ENCODE assay signal across 10 cellular contexts in genomic region chr19:11243798-11244169, GRCh38. TPM values are rescaled to one million over a fixed set of nuclear protein-coding genes. Genes with fewer than 3 reads are reported as not detected.
DNase-seq lines count a peak whose midpoint lies in the region; ATAC-seq and TF ChIP-seq lines count a peak whose summit lies in the region.
"Had no signal": no experiment of that assay in that cellular context is flagged by ENCODE, and none has a peak within 500 bp of the region (broad histone marks: within the 10 kb centered on the region; RNA-seq: fewer than 3 reads in every experiment).

No MANE protein-coding gene starts in this region.

- in situ Hi-C loops in gastrocnemius medialis (cut with MboI; ENCODE audit: low sequenced_read_pairs in 4 of 4) = no loop called here

- peaks cover 16% of the 10 kb centered on the region for H3K27me3 Mint-ChIP-seq in activated CD8-positive, alpha-beta T cell treated with anti-CD3 and anti-CD28 coated beads for 36 hours

- H3K4me1 Mint-ChIP-seq in activated CD8-positive, alpha-beta T cell treated with anti-CD3 and anti-CD28 coated beads for 36 hours (ENCODE audit: low read depth) = peaks cover 5% of the 10 kb centered on the region

- H2AFZ ChIP-seq in HCT116 (ENCODE audit: low read depth, low read length, poor library complexity, severe bottlenecking) (no peak overlapping the region), SU-DHL-6 (ENCODE audit: low read depth, low read length, severe bottlenecking) (no peak overlapping the region)

- TF ChIP-seq POLR2A in HCT116 (IDR thresholded peaks at IDR 0.05; ENCODE audit: borderline replicate concordance, extremely low read depth, insufficient read depth, insufficient read length) (no peak), gastrocnemius medialis (IDR thresholded peaks at IDR 0.05) (no peak)

- H3K4me2 ChIP-seq in HCT116 (ENCODE audit: low read length) (peak overlapping the region; percentile 60), SU-DHL-6 (ENCODE audit: low read depth, low read length, poor library complexity, severe bottlenecking) (peak overlapping the region; percentile 59)

- no peaks in the 10 kb centered on the region for H3K9me2 ChIP-seq in HCT116 (ENCODE audit: insufficient read depth)
- H3K9me2 ChIP-seq in SU-DHL-6 (replicated peaks; ENCODE audit: insufficient read depth, low read length) = no peaks in the 10 kb centered on the region

- H3K9ac ChIP-seq in HCT116 (ENCODE audit: low read length) = no peak overlapping the region
- no peak overlapping the region for H3K9ac ChIP-seq in SU-DHL-6 (ENCODE audit: low read length)
- no peak overlapping the region for H3K9ac ChIP-seq in iPS-20b (ENCODE audit: low read depth, low read length)

- H3K4me3 Mint-ChIP-seq in activated CD8-positive, alpha-beta T cell treated with anti-CD3 and anti-CD28 coated beads for 36 hours = no peak overlapping the region
- H3K4me3 Mint-ChIP-seq: T-helper 17 cell had no signal

- H4K20me1 ChIP-seq in HCT116 (ENCODE audit: insufficient read depth) = no peaks in the 10 kb centered on the region
- H4K20me1 ChIP-seq in SU-DHL-6 (ENCODE audit: low read depth, low read length) = no peaks in the 10 kb centered on the region

- H3K27ac ChIP-seq in HCT116 (ENCODE audit: low read depth, low read length) (no peak overlapping the region), SU-DHL-6 (ENCODE audit: low read depth, low read length) (no peak overlapping the region), iPS-20b (ENCODE audit: low read length) (no peak overlapping the region), gastrocnemius medialis (peak overlapping the region; percentile 10 to 77 (median 68))

- H3K36me3 Mint-ChIP-seq in activated CD8-positive, alpha-beta T cell treated with anti-CD3 and anti-CD28 coated beads for 36 hours (ENCODE audit: low read depth) = peaks cover under 1% of the 10 kb centered on the region

- no TSS peak for BruUV-seq in HCT116 (replicated peaks; lab: Mats Ljungman, UMichigan)

- RAD21 ChIA-PET in HCT116 (lab: Charles Lee; ENCODE audit: low non-redundant PET in 1 of 2, low total read pairs in 2 of 2, uncharacterized antibody in 2 of 2, unreplicated experiment in 2 of 2) = no interaction called here

- DNase-seq in HCT116 (ENCODE audit: low read depth, low spot score) (no peak), gastrocnemius medialis (no peak), foreskin melanocyte (no peak), AG08396 (ENCODE audit: low spot score) (no peak)
- no peak for DNase-seq in activated CD8-positive, alpha-beta T cell treated with anti-CD3 and anti-CD28 coated beads for 36 hours

- CTCF ChIA-PET in HCT116 (lab: Charles Lee) = interaction anchor here (0.6 to 1.1 kb wide), 6 partner anchors 9 to 239 kb away, joined by 3 to 5 read pairs (median 4); no protein-coding TSS in a partner anchor
- CTCF ChIA-PET in activated CD8-positive, alpha-beta T cell treated with anti-CD3 and anti-CD28 coated beads for 36 hours (lab: Charles Lee) = interaction anchor here (0.7 to 2.3 kb wide), 8 partner anchors 12 to 238 kb away, joined by 3 to 6 read pairs (median 4); partner anchors contain the start of gene SWSAP1

- H3K27ac Mint-ChIP-seq in activated CD8-positive, alpha-beta T cell treated with anti-CD3 and anti-CD28 coated beads for 36 hours = no peak overlapping the region
- H3K27ac Mint-ChIP-seq: T-helper 17 cell had no signal

- H3F3A ChIP-seq in SU-DHL-6 (ENCODE audit: insufficient read depth) = no peaks in the 10 kb centered on the region

- POLR2A ChIA-PET in HCT116 (lab: Charles Lee) = interaction anchor here (0.6 kb wide), 1 partner anchor 16 kb away, joined by 5 read pairs; no protein-coding TSS in a partner anchor
- POLR2A ChIA-PET in activated CD8-positive, alpha-beta T cell treated with anti-CD3 and anti-CD28 coated beads for 36 hours (lab: Charles Lee) = interaction anchor here (1.6 kb wide), 1 partner anchor 96 kb away, joined by 4 read pairs; no protein-coding TSS in a partner anchor

- TF ChIP-seq CTCF in HCT116 (IDR thresholded peaks at IDR 0.05 in 2 of 3, conservative IDR thresholded peaks at IDR 0.05 in 1 of 3; ENCODE audit: borderline replicate concordance in 1 of 3, insufficient read depth in 1 of 3, low read depth in 2 of 3, low read length in 2 of 3) (no peak), SU-DHL-6 (IDR thresholded peaks at IDR 0.05; ENCODE audit: insufficient read depth, low read length, poor library complexity, severe bottlenecking) (no peak), gastrocnemius medialis (IDR thresholded peaks at IDR 0.05 in 4 of 5, conservative IDR thresholded peaks at IDR 0.05 in 1 of 5) (no peak)
- TF ChIP-seq CTCF in activated CD8-positive, alpha-beta T cell treated with anti-CD3 and anti-CD28 coated beads for 36 hours (IDR thresholded peaks at IDR 0.05) = no peak

- H3K9me3 ChIP-seq in HCT116 (ENCODE audit: control insufficient read depth in 1 of 2, insufficient read depth in 1 of 2, low read depth in 1 of 2, low read length in 2 of 2) (no peaks in the 10 kb centered on the region), SU-DHL-6 (ENCODE audit: insufficient read depth, low read length) (no peaks in the 10 kb centered on the region), iPS-20b (ENCODE audit: insufficient read depth, low read depth, low read length) (no peaks in the 10 kb centered on the region), gastrocnemius medialis (no peaks in the 10 kb centered on the region)

- H3K4me1 ChIP-seq in HCT116 (ENCODE audit: control insufficient read depth in 1 of 2, insufficient read depth in 2 of 2, low read length in 2 of 2) (peaks cover 4 to 5% of the 10 kb centered on the region in 2 experiments; a peak in 3 of 4 replicates), iPS-20b (ENCODE audit: insufficient read depth, low read length) (no peaks in the 10 kb centered on the region), gastrocnemius medialis (peaks cover 6 to 8% of the 10 kb centered on the region in 2 donors)

- H3K79me2 ChIP-seq in HCT116 (ENCODE audit: insufficient read depth, low read length) = no peaks in the 10 kb centered on the region
- H3K79me2 ChIP-seq in SU-DHL-6 (ENCODE audit: insufficient read depth, low read length) = no peaks in the 10 kb centered on the region

- no peak overlapping the region for H3K4me3 ChIP-seq in HCT116 (replicated peaks in 1 of 2; ENCODE audit: low read depth in 1 of 2, low read length in 2 of 2)
- no peak overlapping the region for H3K4me3 ChIP-seq in SU-DHL-6 (ENCODE audit: insufficient read depth, low read length, poor library complexity, severe bottlenecking)
- peak overlapping the region; percentile 33; the same call in 1 of the 2 replicates for H3K4me3 ChIP-seq in iPS-20b (ENCODE audit: low read length)
- no peak overlapping the region for H3K4me3 ChIP-seq in gastrocnemius medialis

- peaks cover 6 to 7% of the 10 kb centered on the region in 2 experiments; a peak in 3 of 4 replicates for H3K36me3 ChIP-seq in HCT116 (ENCODE audit: control insufficient read depth in 1 of 2, insufficient read depth in 2 of 2, low read length in 2 of 2)
- no peaks in the 10 kb centered on the region for H3K36me3 ChIP-seq in SU-DHL-6 (ENCODE audit: low read length)
- peaks cover 29% of the 10 kb centered on the region for H3K36me3 ChIP-seq in iPS-20b (ENCODE audit: insufficient read depth, low read depth, low read length)
- peaks cover 0 to 9% of the 10 kb centered on the region in 2 donors for H3K36me3 ChIP-seq in gastrocnemius medialis

- no peak for TF ChIP-seq RAD21 in HCT116 (IDR thresholded peaks at IDR 0.05; ENCODE audit: low read depth)

- peaks cover 3% of the 10 kb centered on the region for H3K9me3 Mint-ChIP-seq in activated CD8-positive, alpha-beta T cell treated with anti-CD3 and anti-CD28 coated beads for 36 hours

- intact Hi-C loops in HCT116 (cut with micrococcal nuclease) (no loop called here), gastrocnemius medialis (cut with DNase I; ENCODE audit: low total_unique reads) (loop anchor here (5.0 kb wide), 1 partner anchor 344 kb away; no protein-coding TSS in a partner anchor)
- intact Hi-C loops in activated CD8-positive, alpha-beta T cell treated with anti-CD3 and anti-CD28 coated beads for 36 hours (cut with micrococcal nuclease) = no loop called here

- H3K27me3 ChIP-seq in HCT116 (ENCODE audit: insufficient read depth, low read length) (no peaks in the 10 kb centered on the region), SU-DHL-6 (ENCODE audit: low read length) (no peaks in the 10 kb centered on the region), iPS-20b (ENCODE audit: insufficient read depth, low read length) (no peaks in the 10 kb centered on the region), gastrocnemius medialis (no peaks in the 10 kb centered on the region)

- no peak for ATAC-seq in HCT116
- ATAC-seq in gastrocnemius medialis = peak in 1 of 2 donors; percentile 15
- ATAC-seq in activated CD8-positive, alpha-beta T cell treated with anti-CD3 and anti-CD28 coated beads for 36 hours = no peak
- ATAC-seq in HG03342 (IDR thresholded peaks at IDR 0.05; ENCODE audit: unreplicated experiment) = no peak

TF ChIP-seq in HCT116, 20 proteins besides CTCF, POLR2A, EP300 and RAD21 (continues in another document):
- TF ChIP-seq MAX (IDR thresholded peaks at IDR 0.05) = no peak

RNA-seq across cellular contexts. Expression of gene ANGPTL8, which starts 4.4 kb away (rescaled TPM):
- total RNA-seq in HCT116 (2021; ENCODE audit: unreplicated experiment) (not detected), gastrocnemius medialis (under 1 TPM in 1 of 4 donors, not detected in 3; 0.47 TPM)
- polyA plus RNA-seq in HCT116 (2012) = 0.07 TPM in 1 of 2 replicates, not detected in the other
- total RNA-seq in activated CD8-positive, alpha-beta T cell treated with anti-CD3 and anti-CD28 coated beads for 36 hours = not detected
- total RNA-seq: T-helper 17 cell had no signal

RNA-seq across cellular contexts. Expression of gene DOCK6, which starts 18.5 kb away (rescaled TPM):
- 82.4 TPM for total RNA-seq in HCT116 (2021; ENCODE audit: unreplicated experiment)
- polyA plus RNA-seq in HCT116 (2012) = 53.6 and 76.1 TPM in 2 replicates
- total RNA-seq in gastrocnemius medialis = 1 to 10 TPM; 4.7 to 9.6 (median 5.8) TPM
- 1 to 10 TPM; 4.5 to 7.9 TPM for total RNA-seq in activated CD8-positive, alpha-beta T cell treated with anti-CD3 and anti-CD28 coated beads for 36 hours

RNA-seq across cellular contexts. Expression of gene KANK2, which starts 46.4 kb away (rescaled TPM):
- total RNA-seq in HCT116 (2021; ENCODE audit: unreplicated experiment) (43.6 TPM), gastrocnemius medialis (100 to 1,000 TPM in 3 of 4 donors, 10 to 100 TPM in 1; 37.7 to 192 (median 149) TPM)
- polyA plus RNA-seq in HCT116 (2012) = 41.1 and 45.3 TPM in 2 replicates
- total RNA-seq in activated CD8-positive, alpha-beta T cell treated with anti-CD3 and anti-CD28 coated beads for 36 hours = 1 to 10 TPM; 1.9 to 2.0 TPM

RNA-seq across cellular contexts. Expression of gene TSPAN16, which starts 52.2 kb away (rescaled TPM):
- total RNA-seq in HCT116 (2021; ENCODE audit: unreplicated experiment) = not detected
- not detected in 2 replicates for polyA plus RNA-seq in HCT116 (2012)
- not detected for total RNA-seq in gastrocnemius medialis
- total RNA-seq in activated CD8-positive, alpha-beta T cell treated with anti-CD3 and anti-CD28 coated beads for 36 hours = not detected
- total RNA-seq: T-helper 17 cell had no signal
- polyA plus RNA-seq: adipose tissue had no signal

Comparison
In these comparisons a context has a peak if more than half of its experiments do, and no peak if none do; other contexts are left out.
1. H3K27ac ChIP-seq: peak in gastrocnemius medialis (4 of 4); none in HCT116 (single experiment), SU-DHL-6 (single experiment) and iPS-20b (single experiment).
2. RNA of gene KANK2, which starts 46.4 kb away (total RNA-seq): 37.7 to 192 TPM in gastrocnemius medialis and 43.6 TPM in HCT116 (single experiment); 1.9 to 2.0 TPM in activated CD8-positive, alpha-beta T cell treated with anti-CD3 and anti-CD28 coated beads for 36 hours; every median in the first group is over 10 times any median in the second.